Comparison of ENCODE assay signal across 8 cellular contexts in genomic region chr17:7241047-7241733, GRCh38. TPM values are rescaled to one million over a fixed set of nuclear protein-coding genes. Genes with fewer than 3 reads are reported as not detected.
DNase-seq lines count a peak whose midpoint lies in the region; ATAC-seq, FAIRE-seq and TF ChIP-seq lines count a peak whose summit lies in the region.

No MANE protein-coding gene starts in this region.

- peak overlapping the region; percentile 96 to 99 for H3K27ac ChIP-seq in A549
- peak overlapping the region; percentile 96 for H3K27ac ChIP-seq in HL-60 (replicated peaks)
- peak overlapping the region; percentile 88 for H3K27ac ChIP-seq in mammary epithelial cell (ENCODE audit: insufficient read depth, low read depth, low read length)

- peaks cover 61% of the 10 kb centered on the region for H3K79me2 ChIP-seq in mammary epithelial cell (ENCODE audit: insufficient read depth, low read length)

- CTCF ChIA-PET in A549 (lab: Yijun Ruan, JAX): interaction anchor here (0.6 to 17.3 kb wide), 10 partner anchors 10 to 575 kb away, joined by 3 to 169 read pairs (median 6); partner anchors contain the start of genes ACADVL, CTDNEP1, DLG4 and ELP5
- CTCF ChIA-PET in mammary epithelial cell (lab: Charles Lee; ENCODE audit: low non-redundant PET): no interaction called here

- intact Hi-C loops in mammary epithelial cell (cut with micrococcal nuclease): no loop called here

- ATAC-seq in A549 (no peak), HG03469 (IDR thresholded peaks at IDR 0.05; ENCODE audit: unreplicated experiment) (no peak)

- H3K4me2 ChIP-seq in A549: peak overlapping the region; percentile 97
- H3K4me2 ChIP-seq in mammary epithelial cell (ENCODE audit: insufficient read depth, low read depth, low read length): peak overlapping the region; percentile 97

- peak overlapping the region; percentile 86 for H3K4me3 ChIP-seq in A549
- peak overlapping the region; percentile 71 for H3K4me3 ChIP-seq in HL-60 (replicated peaks; ENCODE audit: insufficient read depth, low read length)
- H3K4me3 ChIP-seq in mammary epithelial cell (replicated peaks in 1 of 3; ENCODE audit: insufficient read depth in 1 of 3, low read depth in 2 of 3, low read length in 3 of 3): peak overlapping the region; percentile 82 to 91 (median 90)
- peak overlapping the region; percentile 82 for H3K4me3 ChIP-seq in mucosa of stomach (ENCODE audit: low read length)

- TF ChIP-seq CTCF in A549 (IDR thresholded peaks at IDR 0.05): no peak
- TF ChIP-seq CTCF in HL-60 (IDR thresholded peaks at IDR 0.05; ENCODE audit: insufficient read depth, low read length): no peak
- TF ChIP-seq CTCF in mammary epithelial cell (conservative IDR thresholded peaks at IDR 0.05 in 1 of 2, IDR thresholded peaks at IDR 0.05 in 1 of 2; ENCODE audit: extremely low read depth in 1 of 2, insufficient read depth in 1 of 2, low read depth in 1 of 2, low read length in 2 of 2): no peak

- TF ChIP-seq RAD21 in A549 (conservative IDR thresholded peaks at IDR 0.05 in 1 of 2, IDR thresholded peaks at IDR 0.05 in 1 of 2): no peak

- H3K36me3 ChIP-seq in mammary epithelial cell (ENCODE audit: insufficient read depth, low read length) (peaks cover 2% of the 10 kb centered on the region), mucosa of stomach (ENCODE audit: control insufficient read depth, insufficient read depth, low read length) (peaks cover 9% of the 10 kb centered on the region)

- POLR2A ChIA-PET in A549 (lab: Yijun Ruan, JAX): interaction anchor here (1.1 to 2.9 kb wide), 2 partner anchors 10 to 15 kb away, joined by 3 to 15 read pairs; partner anchors contain the start of genes CTDNEP1 and ELP5

- peak overlapping the region; percentile 93 for H3K9ac ChIP-seq in mammary epithelial cell (ENCODE audit: insufficient read depth, low read length)
- H3K9ac ChIP-seq in mucosa of stomach (ENCODE audit: low read length): peak overlapping the region; percentile 90

- dilution Hi-C loops in mammary epithelial cell (cut with HindIII; ENCODE audit: low sequenced_read_pairs): no loop called here

- no peak for FAIRE-seq in A549 (lab: Jason Lieb, UNC)

- WGBS in A549 (ENCODE audit: missing lambda C conversion rate): 55% methylated on average over 10 of the region's 10 CpGs
- 16% methylated on average over 10 of the region's 10 CpGs for WGBS in mammary epithelial cell (ENCODE audit: low coverage, missing lambda C conversion rate)

- DNase-seq in A549 (ENCODE audit: low read depth in 1 of 2, low spot score in 1 of 2): no peak
- no peak for DNase-seq in HL-60 (ENCODE audit: low read depth in 1 of 2, low spot score in 1 of 2)
- DNase-seq in mammary epithelial cell: no peak
- DNase-seq in NCI-H1417 (lab: John Stamatoyannopoulos, UW): no peak
- no peak for DNase-seq in A172 (ENCODE audit: low spot score)
- DNase-seq in NCI-H2029 (lab: John Stamatoyannopoulos, UW): no peak

- no peaks in the 10 kb centered on the region for H3K27me3 ChIP-seq in HL-60 (ENCODE audit: insufficient read depth, poor library complexity, severe bottlenecking)
- H3K27me3 ChIP-seq in mammary epithelial cell (ENCODE audit: insufficient read depth, low read length): no peaks in the 10 kb centered on the region
- H3K27me3 ChIP-seq in mucosa of stomach (ENCODE audit: control insufficient read depth, insufficient read depth, low read length): no peaks in the 10 kb centered on the region

- BruUV-seq in mammary epithelial cell (replicated peaks; lab: Mats Ljungman, UMichigan): no TSS peak

- H4K20me1 ChIP-seq in mammary epithelial cell (ENCODE audit: insufficient read depth, low read length): no peaks in the 10 kb centered on the region

- peaks cover 36% of the 10 kb centered on the region for H3K4me1 ChIP-seq in A549
- peaks cover 30% of the 10 kb centered on the region for H3K4me1 ChIP-seq in mammary epithelial cell (ENCODE audit: insufficient read depth, low read length)
- H3K4me1 ChIP-seq in mucosa of stomach (ENCODE audit: control insufficient read depth, insufficient read depth, low read length): peaks cover 27% of the 10 kb centered on the region

- no peak for TF ChIP-seq POLR2A in A549 (IDR thresholded peaks at IDR 0.05; ENCODE audit: low read length)

- no peaks in the 10 kb centered on the region for H3K9me3 ChIP-seq in A549
- no peaks in the 10 kb centered on the region for H3K9me3 ChIP-seq in mammary epithelial cell (replicated peaks; ENCODE audit: insufficient read depth, low read length)
- H3K9me3 ChIP-seq in mucosa of stomach (ENCODE audit: control insufficient read depth, low read length): no peaks in the 10 kb centered on the region

- peak overlapping the region; percentile 90 for H2AFZ ChIP-seq in mammary epithelial cell (ENCODE audit: low read depth, low read length)

- TF ChIP-seq EP300 in A549 (IDR thresholded peaks at IDR 0.05): no peak

- in situ Hi-C loops in mammary epithelial cell (cut with MboI; ENCODE audit: low sequenced_read_pairs in 2 of 2): no loop called here

TF ChIP-seq in A549, 52 proteins besides CTCF, POLR2A, EP300 and RAD21:
- TF ChIP-seq HOXA7 (CRISPR knock-in tag; IDR thresholded peaks at IDR 0.05): no peak
- TF ChIP-seq SREBF2 (IDR thresholded peaks at IDR 0.05): no peak
- TF ChIP-seq HEYL (CRISPR knock-in tag; IDR thresholded peaks at IDR 0.05): no peak
- no peak for TF ChIP-seq HMGXB4 (CRISPR knock-in tag; IDR thresholded peaks at IDR 0.05; ENCODE audit: borderline replicate concordance)
- TF ChIP-seq ZC3H11A (IDR thresholded peaks at IDR 0.05): no peak
- TF ChIP-seq ZNF302 (CRISPR knock-in tag; IDR thresholded peaks at IDR 0.05): no peak
- no peak for TF ChIP-seq FOSL2 (IDR thresholded peaks at IDR 0.05)
- no peak for TF ChIP-seq FOSL2 (CRISPR knock-in tag; IDR thresholded peaks at IDR 0.05)

RNA-seq across cellular contexts. Expression of gene GABARAP, which starts 1.1 kb away (rescaled TPM):
- polyA plus RNA-seq in A549 (2011; rRNA removed) (399 and 502 TPM in 2 replicates), A549 (2017; fragmentation: RNase III; extraction: RNeasy Plus Mini Kit Qiagen cat#74134 plus additional on column Dnase treatment) (431 to 510 TPM (median 504 TPM) in 3 replicates), mammary epithelial cell (326 TPM)
- polyA plus RNA-seq in A549 (2012; cell fraction: cytosol; rRNA removed): 329 and 360 TPM in 2 replicates
- 93.2 and 184 TPM in 2 replicates for polyA plus RNA-seq in A549 (2012; cell fraction: nucleus; rRNA removed)
- polyA minus RNA-seq in A549 (2011; rRNA and poly(A)+ RNA removed): 305 and 331 TPM in 2 replicates
- 100 to 1,000 TPM; 116 to 204 TPM for total RNA-seq in mammary epithelial cell
- 296 TPM for polyA minus RNA-seq in mammary epithelial cell
- 144 and 238 TPM in 2 replicates for total RNA-seq in A172 (2014; rRNA removed; shearing (Covaris generic))

RNA-seq across cellular contexts. Expression of gene PHF23, which starts 1.9 kb away (rescaled TPM):
- polyA plus RNA-seq in A549 (2011; rRNA removed) (52.1 and 61.2 TPM in 2 replicates), A549 (2017; fragmentation: RNase III; extraction: RNeasy Plus Mini Kit Qiagen cat#74134 plus additional on column Dnase treatment) (70.9 to 80.2 TPM (median 79.1 TPM) in 3 replicates), mammary epithelial cell (39.8 TPM)
- 43.2 and 48.2 TPM in 2 replicates for polyA plus RNA-seq in A549 (2012; cell fraction: cytosol; rRNA removed)
- 28.6 and 32.6 TPM in 2 replicates for polyA plus RNA-seq in A549 (2012; cell fraction: nucleus; rRNA removed)
- 66.5 and 74.4 TPM in 2 replicates for polyA minus RNA-seq in A549 (2011; rRNA and poly(A)+ RNA removed)
- 10 to 100 TPM; 36.7 to 53.6 TPM for total RNA-seq in mammary epithelial cell
- polyA minus RNA-seq in mammary epithelial cell: 26.2 TPM
- total RNA-seq in A172 (2014; rRNA removed; shearing (Covaris generic)): 59.5 and 75.3 TPM in 2 replicates

RNA-seq across cellular contexts. Expression of gene DVL2, which starts 6.9 kb away (rescaled TPM):
- 5.7 and 9.6 TPM in 2 replicates for polyA plus RNA-seq in A549 (2011; rRNA removed)
- polyA plus RNA-seq in A549 (2012; cell fraction: cytosol; rRNA removed): 6.5 and 9.2 TPM in 2 replicates
- 13.8 and 22.3 TPM in 2 replicates for polyA plus RNA-seq in A549 (2012; cell fraction: nucleus; rRNA removed)
- 30.7 to 40.4 TPM (median 37.7 TPM) in 3 replicates for polyA plus RNA-seq in A549 (2017; fragmentation: RNase III; extraction: RNeasy Plus Mini Kit Qiagen cat#74134 plus additional on column Dnase treatment)
- polyA minus RNA-seq in A549 (2011; rRNA and poly(A)+ RNA removed): 27.8 and 36.3 TPM in 2 replicates
- 10 to 100 TPM; 43.6 to 48.0 TPM for total RNA-seq in mammary epithelial cell
- polyA plus RNA-seq in mammary epithelial cell: 7.9 TPM
- 44.2 TPM for polyA minus RNA-seq in mammary epithelial cell
- total RNA-seq in A172 (2014; rRNA removed; shearing (Covaris generic)): 65.1 and 82.4 TPM in 2 replicates

RNA-seq across cellular contexts. Expression of gene CTDNEP1, which starts 10.3 kb away (rescaled TPM):
- 161 and 251 TPM in 2 replicates for polyA plus RNA-seq in A549 (2011; rRNA removed)
- polyA plus RNA-seq in A549 (2012; cell fraction: cytosol; rRNA removed): 169 and 266 TPM in 2 replicates
- 146 and 158 TPM in 2 replicates for polyA plus RNA-seq in A549 (2012; cell fraction: nucleus; rRNA removed)
- 145 to 151 TPM (median 147 TPM) in 3 replicates for polyA plus RNA-seq in A549 (2017; fragmentation: RNase III; extraction: RNeasy Plus Mini Kit Qiagen cat#74134 plus additional on column Dnase treatment)
- polyA minus RNA-seq in A549 (2011; rRNA and poly(A)+ RNA removed): 273 and 295 TPM in 2 replicates
- 100 to 1,000 TPM in 1 of 2 donors, 10 to 100 TPM in 1; 28.2 to 122 TPM for total RNA-seq in mammary epithelial cell
- polyA plus RNA-seq in mammary epithelial cell: 110 TPM
- 263 TPM for polyA minus RNA-seq in mammary epithelial cell
- 34.2 and 36.9 TPM in 2 replicates for total RNA-seq in A172 (2014; rRNA removed; shearing (Covaris generic))

RNA-seq across cellular contexts. Expression of gene ELP5, which starts 10.8 kb away (rescaled TPM):
- 114 and 133 TPM in 2 replicates for polyA plus RNA-seq in A549 (2011; rRNA removed)
- polyA plus RNA-seq in A549 (2012; cell fraction: cytosol; rRNA removed): 135 and 152 TPM in 2 replicates
- 74.9 and 115 TPM in 2 replicates for polyA plus RNA-seq in A549 (2012; cell fraction: nucleus; rRNA removed)
- 89.2 to 97.3 TPM (median 92.1 TPM) in 3 replicates for polyA plus RNA-seq in A549 (2017; fragmentation: RNase III; extraction: RNeasy Plus Mini Kit Qiagen cat#74134 plus additional on column Dnase treatment)
- polyA minus RNA-seq in A549 (2011; rRNA and poly(A)+ RNA removed): 71.7 and 72.2 TPM in 2 replicates
- total RNA-seq in mammary epithelial cell: 10 to 100 TPM; 18.8 to 52.0 TPM
- 39.3 TPM for polyA plus RNA-seq in mammary epithelial cell
- polyA minus RNA-seq in mammary epithelial cell: 46.8 TPM
- 102 and 104 TPM in 2 replicates for total RNA-seq in A172 (2014; rRNA removed; shearing (Covaris generic))
